ENCODE assay signal across 8 cellular contexts in the genomic region with DNA sequence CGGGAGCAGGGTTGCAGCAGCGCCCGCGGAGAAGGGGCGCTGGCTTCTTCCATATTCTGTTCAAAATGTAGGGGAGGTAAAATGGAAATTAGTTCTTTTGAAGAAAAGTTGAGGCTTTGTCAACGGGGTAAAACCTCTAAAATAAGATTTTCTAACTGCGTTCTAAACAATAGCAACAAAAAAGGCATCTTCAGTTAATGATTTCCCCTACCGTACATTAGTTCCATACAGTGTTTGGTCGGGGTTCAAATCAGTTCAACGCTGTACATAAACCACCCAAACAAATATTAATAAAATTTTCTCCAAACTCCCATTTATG. TPM values are rescaled to one million over a fixed set of nuclear protein-coding genes. Genes with fewer than 3 reads are reported as not detected.
A peak's percentile ranks its signal among the peaks of the same experiment; 100 is the strongest.
DNase-seq lines count a peak whose midpoint lies in the region; ATAC-seq and TF ChIP-seq lines count a peak whose summit lies in the region.

No MANE protein-coding gene starts in this region.

- H3K4me3 Mint-ChIP-seq in activated CD4-positive, alpha-beta T cell treated with anti-CD3 and anti-CD28 coated beads, Interleukin-2, amount 10 ng/mL, durations not matched to agents 24 days and 14 days: peak overlapping the region; percentile 91

- peaks cover 0 to 14% of the 10 kb centered on the region in 2 donors for H3K4me1 ChIP-seq in adrenal gland (replicated peaks in 1 of 2)

- peak overlapping the region; percentile 96 for H3K27ac Mint-ChIP-seq in activated CD4-positive, alpha-beta T cell treated with anti-CD3 and anti-CD28 coated beads, Interleukin-2, amount 10 ng/mL, durations not matched to agents 24 days and 14 days

- peak overlapping the region in 3 of 4 donors; percentile 87 to 99 (median 89) for H3K4me3 ChIP-seq in adrenal gland

- peaks cover 21% of the 10 kb centered on the region for H3K27me3 Mint-ChIP-seq in activated CD4-positive, alpha-beta T cell treated with anti-CD3 and anti-CD28 coated beads, Interleukin-2, amount 10 ng/mL, durations not matched to agents 24 days and 14 days

- H3K4me1 Mint-ChIP-seq in activated CD4-positive, alpha-beta T cell treated with anti-CD3 and anti-CD28 coated beads, Interleukin-2, amount 10 ng/mL, durations not matched to agents 24 days and 14 days: peaks cover 16% of the 10 kb centered on the region

- ATAC-seq in GM18870 (IDR thresholded peaks at IDR 0.05; ENCODE audit: unreplicated experiment) (no peak), HG02870 (IDR thresholded peaks at IDR 0.05; ENCODE audit: unreplicated experiment) (no peak)

- intact Hi-C loops in activated CD4-positive, alpha-beta T cell treated with anti-CD3 and anti-CD28 coated beads, Interleukin-2, amount 10 ng/mL, durations not matched to agents 24 days and 14 days (cut with micrococcal nuclease): loop anchor here (2.0 to 5.0 kb wide), 5 partner anchors 145 to 694 kb away; a partner anchor contains a TSS
- intact Hi-C loops in adrenal gland (cut with DNase I): loop anchor here (5.0 to 10.0 kb wide), 2 partner anchors 187 to 189 kb away; no protein-coding TSS in a partner anchor

- peak overlapping the region in 4 of 5 donors; percentile 85 to 93 (median 87) for H3K27ac ChIP-seq in adrenal gland
- H3K27ac ChIP-seq in layer of hippocampus (ENCODE audit: low read depth, low read length): peak overlapping the region; percentile 97
- H3K27ac ChIP-seq in temporal lobe (ENCODE audit: low read depth, low read length): peak overlapping the region; percentile 91

- no peaks in the 10 kb centered on the region for H3K27me3 ChIP-seq in adrenal gland
- H3K27me3 ChIP-seq in layer of hippocampus (ENCODE audit: control insufficient read depth, insufficient read depth, low read length): no peaks in the 10 kb centered on the region

- no peaks in the 10 kb centered on the region for H3K9me3 Mint-ChIP-seq in activated CD4-positive, alpha-beta T cell treated with anti-CD3 and anti-CD28 coated beads, Interleukin-2, amount 10 ng/mL, durations not matched to agents 24 days and 14 days

- DNase-seq in activated CD4-positive, alpha-beta T cell treated with anti-CD3 and anti-CD28 coated beads, Interleukin-2, amount 10 ng/mL, durations not matched to agents 24 days and 14 days: no peak
- DNase-seq in activated CD4-positive, alpha-beta T cell treated with anti-CD3 and anti-CD28 coated beads for 4 hours: no peak
- DNase-seq in adrenal gland (no peak), activated gamma-delta T cell treated with Interleukin-2 at 50 U/mL for 16 hours (no peak)

- H3K36me3 ChIP-seq in adrenal gland (replicated peaks in 1 of 2): no peaks in the 10 kb centered on the region

- TF ChIP-seq CTCF in adrenal gland (IDR thresholded peaks at IDR 0.05): peak in 1 of 6 experiments; percentile 1

- H3K9me3 ChIP-seq in adrenal gland (replicated peaks in 1 of 3): no peaks in the 10 kb centered on the region

- no peak for TF ChIP-seq POLR2A in adrenal gland (IDR thresholded peaks at IDR 0.05)

- 7 to 8% (median 7%) methylated on average over 9 to 10 of the region's 10 CpGs for WGBS in adrenal gland, 4 donors

- H3K36me3 Mint-ChIP-seq in activated CD4-positive, alpha-beta T cell treated with anti-CD3 and anti-CD28 coated beads, Interleukin-2, amount 10 ng/mL, durations not matched to agents 24 days and 14 days (ENCODE audit: low read depth): peaks cover 3% of the 10 kb centered on the region

RNA-seq across cellular contexts. Expression of a gene that starts 0.3 kb away (rescaled TPM):
- 16.7 and 18.0 TPM in 2 replicates for total RNA-seq in activated CD4-positive, alpha-beta T cell treated with anti-CD3 and anti-CD28 coated beads, Interleukin-2, amount 10 ng/mL, durations not matched to agents 24 days and 14 days
- total RNA-seq in adrenal gland (1 to 10 TPM; 2.1 to 5.9 (median 3.9) TPM), temporal lobe (9.3 TPM)
- polyA plus RNA-seq in adrenal gland: 1 to 10 TPM; 1.9 to 3.2 (median 2.3) TPM
